ENCODE assay signal across 16 cellular contexts in the genomic region with DNA sequence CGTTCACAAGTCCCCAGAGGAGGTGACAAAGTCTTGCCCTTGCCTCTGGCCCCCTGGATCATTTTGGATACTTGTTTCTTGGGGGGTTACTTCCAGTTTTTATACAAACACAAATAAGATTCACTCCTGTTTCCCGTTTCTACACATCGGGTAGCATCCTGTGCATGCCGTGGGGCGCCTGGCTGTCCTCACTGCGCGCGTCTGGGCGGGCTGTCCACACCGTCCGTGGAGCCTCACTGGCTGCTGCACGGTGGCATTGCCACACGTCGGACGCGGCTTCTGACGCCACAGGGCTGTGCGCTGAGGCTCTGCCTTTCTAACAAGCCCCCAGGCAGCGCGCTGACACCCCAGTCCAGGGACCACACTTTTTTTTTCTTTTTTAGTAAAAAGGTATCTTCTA. TPM values are rescaled to one million over a fixed set of nuclear protein-coding genes. Genes with fewer than 3 reads are reported as not detected.
DNase-seq lines count a peak whose midpoint lies in the region; ATAC-seq, FAIRE-seq and TF ChIP-seq lines count a peak whose summit lies in the region.
"Had no signal": no experiment of that assay in that cellular context is flagged by ENCODE, and none has a peak within 500 bp of the region (broad histone marks: within the 10 kb centered on the region; RNA-seq: fewer than 3 reads in every experiment).

No MANE protein-coding gene starts in this region.

- H3K27me3 ChIP-seq in cardiac muscle cell (no peaks in the 10 kb centered on the region), heart right ventricle (no peaks in the 10 kb centered on the region), K562 (ENCODE audit: control insufficient read depth in 2 of 2, insufficient read depth in 2 of 2, low read length in 2 of 2) (no peaks in the 10 kb centered on the region), sigmoid colon (no peaks in the 10 kb centered on the region)
- H3K27me3 ChIP-seq: SJCRH30 had no signal

- no peak for FAIRE-seq in K562 (lab: Jason Lieb, UNC)
- FAIRE-seq: GM12878 had no signal

- H3K4me2 ChIP-seq in K562 (ENCODE audit: insufficient read depth, low read length): no peak overlapping the region

- H3K9me1 ChIP-seq in K562 (ENCODE audit: control insufficient read depth, insufficient read depth, low read length): no peaks in the 10 kb centered on the region

- TF ChIP-seq EP300 in K562 (IDR thresholded peaks at IDR 0.05; ENCODE audit: low read length) (no peak), sigmoid colon (IDR thresholded peaks at IDR 0.05) (no peak)

- no peak for TF ChIP-seq POLR2A in K562 (conservative IDR thresholded peaks at IDR 0.05)
- TF ChIP-seq POLR2A in sigmoid colon (IDR thresholded peaks at IDR 0.05): no peak

- H3K36me3 ChIP-seq in cardiac muscle cell: peaks cover 20% of the 10 kb centered on the region
- peaks cover 0 to 52% (median 8%) of the 10 kb centered on the region in 9 donors for H3K36me3 ChIP-seq in heart right ventricle
- H3K36me3 ChIP-seq in K562 (ENCODE audit: control insufficient read depth, insufficient read depth, low read length): peaks cover 20% of the 10 kb centered on the region; the same call in 1 of the 3 replicates
- H3K36me3 ChIP-seq in sigmoid colon: peaks cover 0 to 43% (median 0%) of the 10 kb centered on the region in 4 donors
- H3K36me3 ChIP-seq: SJCRH30 had no signal

- no TSS peak for BruUV-seq in K562 (replicated peaks; lab: Mats Ljungman, UMichigan)

- ATAC-seq in heart right ventricle: no peak
- ATAC-seq in K562: no peak
- ATAC-seq: GM12878 had no signal

- intact Hi-C loops in heart right ventricle (cut with DNase I) (no loop called here), K562 (cut with micrococcal nuclease) (no loop called here), sigmoid colon (cut with DNase I) (no loop called here)

- CTCF ChIA-PET in K562 (lab: Yijun Ruan, JAX; ENCODE audit: low intra/inter-chr PET ratio): no interaction called here

- H3K27ac ChIP-seq in cardiac muscle cell (peak overlapping the region; percentile 23), heart right ventricle (no peak overlapping the region), K562 (ENCODE audit: extremely low read depth, low read depth, low read length) (no peak overlapping the region), sigmoid colon (no peak overlapping the region)
- H3K27ac ChIP-seq: SJCRH30 had no signal

- no peak for TF ChIP-seq RAD21 in K562 (CRISPR knock-in tag; conservative IDR thresholded peaks at IDR 0.05 in 1 of 2, IDR thresholded peaks at IDR 0.05 in 1 of 2)

- H4K20me1 ChIP-seq in K562 (replicated peaks; ENCODE audit: control insufficient read depth, insufficient read depth, low read length): peaks cover 4% of the 10 kb centered on the region; the same call in 1 of the 2 replicates

- WGBS in heart right ventricle, 2 donors: 92 to 94% methylated on average over 20 of the region's 20 CpGs
- 83% methylated on average over 11 of the region's 20 CpGs for WGBS in K562 (ENCODE audit: insufficient coverage, low coverage, missing lambda C conversion rate)
- WGBS in sigmoid colon, 2 donors: 92 to 97% methylated on average over 20 of the region's 20 CpGs

- H3K9ac ChIP-seq in K562 (ENCODE audit: insufficient read depth in 1 of 2, low read depth in 2 of 2, low read length in 2 of 2): no peak overlapping the region; a peak in 1 of 4 replicates

- TF ChIP-seq CTCF in cardiac muscle cell (IDR thresholded peaks at IDR 0.05; ENCODE audit: low read depth, low read length) (no peak), heart right ventricle (IDR thresholded peaks at IDR 0.05) (no peak), K562 (IDR thresholded peaks at IDR 0.05 in 2 of 3, conservative IDR thresholded peaks at IDR 0.05 in 1 of 3; ENCODE audit: insufficient read depth in 2 of 3, low read depth in 1 of 3, low read length in 3 of 3) (no peak), sigmoid colon (IDR thresholded peaks at IDR 0.05) (no peak)

- H3K4me3 ChIP-seq in cardiac muscle cell (no peak overlapping the region), heart right ventricle (no peak overlapping the region), K562 (no peak overlapping the region), sigmoid colon (no peak overlapping the region)
- H3K4me3 ChIP-seq: GM12878, SJCRH30 had no signal

- H3K9me3 ChIP-seq in cardiac muscle cell (ENCODE audit: low read depth) (no peaks in the 10 kb centered on the region), heart right ventricle (no peaks in the 10 kb centered on the region), K562 (replicated peaks; ENCODE audit: control insufficient read depth, insufficient read depth, low read depth, low read length) (no peaks in the 10 kb centered on the region), sigmoid colon (no peaks in the 10 kb centered on the region)
- H3K9me3 ChIP-seq: Caco-2, SJCRH30 had no signal

- H3K4me1 ChIP-seq in cardiac muscle cell (ENCODE audit: low read depth) (no peaks in the 10 kb centered on the region), heart right ventricle (peaks cover 0 to 6% (median 0%) of the 10 kb centered on the region in 9 donors), K562 (replicated peaks in 1 of 2; ENCODE audit: control insufficient read depth in 2 of 2, insufficient read depth in 2 of 2, low read length in 2 of 2) (peaks cover 9 to 32% of the 10 kb centered on the region in 2 experiments), sigmoid colon (no peaks in the 10 kb centered on the region)
- H3K4me1 ChIP-seq: Caco-2, SJCRH30 had no signal

- no peaks in the 10 kb centered on the region; the same call in 2 of the 3 replicates for H3K79me2 ChIP-seq in K562 (ENCODE audit: control insufficient read depth, insufficient read depth, low read length)

- POLR2A ChIA-PET in K562 (lab: Yijun Ruan, JAX): no interaction called here

- DNase-seq in DMS 273 (lab: John Stamatoyannopoulos, UW; ENCODE audit: unreplicated experiment) (peak; percentile 5), DMS 273 treated with DMSO at 0.1 percent for 48 hours (lab: John Stamatoyannopoulos, UW) (no peak), cardiac muscle cell (ENCODE audit: low read depth in 1 of 2, low spot score in 1 of 2) (no peak), heart right ventricle (no peak), K562 (ENCODE audit: extremely low read depth in 1 of 4, low spot score in 3 of 4) (no peak), sigmoid colon (peak; percentile 57), mesenteric fat pad (ENCODE audit: low spot score) (no peak), amniotic stem cell (lab: John Stamatoyannopoulos, UW) (no peak)
- DNase-seq: AML-193; Caco-2; CD4-positive, CD25-positive, alpha-beta regulatory T cell; HCEC 1CT; NCI-H1694 treated with DMSO at 0.1 percent for 48 hours; NCI-H226; SJCRH30 had no signal

- no peak overlapping the region for H2AFZ ChIP-seq in K562 (ENCODE audit: low read depth, low read length)

- in situ Hi-C loops in K562 (cut with MboI): no loop called here

TF ChIP-seq in K562, 482 proteins besides CTCF, POLR2A, EP300 and RAD21:
- TF ChIP-seq XRCC4 (IDR thresholded peaks at IDR 0.05; ENCODE audit: extremely low read depth, insufficient read depth, insufficient read length) (no peak), POLR2G (IDR thresholded peaks at IDR 0.05; ENCODE audit: low read depth, low read length) (peak; percentile 46; the same call in 1 of the 2 replicates)

RNA-seq across cellular contexts. Expression of gene BNIP3, which starts 18.4 kb away (rescaled TPM):
- total RNA-seq in cardiac muscle cell (1,301 and 1,791 TPM in 2 replicates), heart right ventricle (100 to 1,000 TPM; 111 to 211 (median 159) TPM), K562 (2014; rRNA removed) (76.1 and 83.0 TPM in 2 replicates), K562 (2014; rRNA removed; fragmentation: Illumina TruSeq; extraction: Trizol) (39.7 and 40.7 TPM in 2 replicates), K562 (2015; rRNA removed; fragmentation: Illumina TruSeq; extraction: Trizol) (25.0 and 25.9 TPM in 2 replicates), K562 (2021) (41.7 and 42.2 TPM in 2 replicates), sigmoid colon (100 to 1,000 TPM in 2 of 4 donors, 10 to 100 TPM in 2; 55.9 to 125 (median 95.4) TPM), mesenteric fat pad (63.1 TPM)
- polyA plus RNA-seq in cardiac muscle cell (675 and 686 TPM in 2 replicates), heart right ventricle (10 to 100 TPM; 34.6 to 80.5 TPM), K562 (2011; rRNA removed) (119 and 124 TPM in 2 replicates), K562 (2014; fragmentation: Illumina TruSeq; extraction: Trizol) (46.9 and 54.9 TPM in 2 replicates), K562 (2014; fragmentation: Nextera tagmentation; extraction: Ambion mirVana) (10 to 100 TPM in 1 of 2 experiments, 1 to 10 TPM in 1; 9.2 to 10.7 TPM), K562 (2014; rRNA removed) (68.9 and 75.9 TPM in 2 replicates), sigmoid colon (10 to 100 TPM in 2 of 3 donors, 1 to 10 TPM in 1; 3.9 to 11.7 (median 10.8) TPM)
- total RNA-seq in K562 (2011; cell fraction: chromatin; rRNA removed; ENCODE audit: low replicate concordance): 61.4 and 70.7 TPM in 2 replicates
- total RNA-seq in K562 (2011; cell fraction: nucleolus; rRNA removed): 53.2 and 63.7 TPM in 2 replicates
- total RNA-seq in K562 (2011; cell fraction: nucleoplasm; rRNA removed): 62.1 and 64.4 TPM in 2 replicates
- 114 and 117 TPM in 2 replicates for polyA plus RNA-seq in K562 (2011; cell fraction: cytosol; rRNA removed)
- 136 and 157 TPM in 2 replicates for polyA plus RNA-seq in K562 (2011; cell fraction: nucleus; rRNA removed)
- polyA plus RNA-seq in K562 (2012): 28.7 and 29.5 TPM in 2 replicates
- 42.4 and 53.7 TPM in 2 replicates for polyA minus RNA-seq in K562 (2011; rRNA and poly(A)+ RNA removed)
- polyA minus RNA-seq in K562 (2011; cell fraction: cytosol; rRNA and poly(A)+ RNA removed): 32.0 and 69.4 TPM in 2 replicates
- 33.0 and 56.2 TPM in 2 replicates for polyA minus RNA-seq in K562 (2011; cell fraction: nucleus; rRNA and poly(A)+ RNA removed)

Comparison
In these comparisons a context has a peak if more than half of its experiments do, and no peak if none do; other contexts are left out.
1. DNase-seq: peak in DMS 273 (single experiment) and sigmoid colon (single experiment); none in DMS 273 treated with DMSO at 0.1 percent for 48 hours (single experiment), cardiac muscle cell (0 of 2), heart right ventricle (0 of 2), K562 (0 of 4), mesenteric fat pad (single experiment) and amniotic stem cell (single experiment).